In genomic region chr1:64839270-64839669, GRCh38 we compare ENCODE assay signal across 15 cellular contexts.
"Had no signal": no experiment of that assay in that cellular context is flagged by ENCODE, and none has a peak within 500 bp of the region (broad histone marks: within the 10 kb centered on the region; RNA-seq: fewer than 3 reads in every experiment).

No MANE protein-coding gene starts in this region.

- H3K4me1 Mint-ChIP-seq: activated naive CD4-positive, alpha-beta T cell treated with anti-CD3 and anti-CD28 coated beads, Interleukin-2, amount 50 U/mL, for 24 hours had no signal

- H3K27me3 ChIP-seq: neutrophil, pancreas, thyroid gland had no signal

- H3K27me3 Mint-ChIP-seq: activated naive CD4-positive, alpha-beta T cell treated with anti-CD3 and anti-CD28 coated beads, Interleukin-2, amount 50 U/mL, for 24 hours had no signal

- H3K27ac Mint-ChIP-seq: activated naive CD4-positive, alpha-beta T cell treated with anti-CD3 and anti-CD28 coated beads, Interleukin-2, amount 50 U/mL, for 24 hours had no signal

- H3K4me1 ChIP-seq: pancreas had no signal

- DNase-seq: activated CD4-positive, alpha-beta T cell treated with anti-CD3 and anti-CD28 coated beads for 1 hour; activated CD4-positive, alpha-beta T cell treated with anti-CD3 and anti-CD28 coated beads, Interleukin-2, amount 50 U/mL, for 48 hours; activated gamma-delta T cell; amniotic stem cell; foreskin melanocyte; kidney; pancreas; stimulated activated naive CD4-positive, alpha-beta T cell treated with Interleukin-2 at 50 U/mL for 16 hours; T-helper 2 cell; thyroid gland had no signal

- H3K4me3 Mint-ChIP-seq: activated naive CD4-positive, alpha-beta T cell treated with anti-CD3 and anti-CD28 coated beads, Interleukin-2, amount 50 U/mL, for 24 hours had no signal

- ATAC-seq: pancreas, sciatic nerve had no signal

- H3K4me3 ChIP-seq: pancreas, thyroid gland had no signal

- H3K9me3 ChIP-seq: neutrophil, pancreas, thyroid gland had no signal

- H3K9me3 Mint-ChIP-seq: activated naive CD4-positive, alpha-beta T cell treated with anti-CD3 and anti-CD28 coated beads, Interleukin-2, amount 50 U/mL, for 24 hours had no signal

- H3K27ac ChIP-seq: epithelial cell of prostate, neutrophil, pancreas, thyroid gland, VCaP had no signal
